In the genomic region with DNA sequence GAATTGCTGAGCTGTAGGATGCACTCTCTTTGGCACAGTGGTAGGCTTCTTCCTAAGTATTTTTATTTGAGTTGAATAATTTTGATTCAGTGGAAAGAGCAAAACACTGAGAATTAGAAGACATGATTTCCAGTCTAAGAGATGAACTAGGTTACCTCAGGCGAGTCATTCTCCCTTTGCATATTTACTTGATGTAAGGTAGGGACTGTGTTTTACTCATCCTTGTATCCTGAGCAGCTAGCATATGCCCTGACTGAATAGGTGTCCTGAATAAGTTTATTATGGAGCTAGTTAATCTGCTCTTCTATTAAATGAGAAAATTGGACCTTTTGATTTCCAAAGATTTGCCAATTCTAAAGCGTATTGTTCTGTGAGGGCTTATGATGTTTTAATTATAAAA, we compare ENCODE assay signal across 15 cellular contexts. TPM values are rescaled to one million over a fixed set of nuclear protein-coding genes. Genes with fewer than 3 reads are reported as not detected.
DNase-seq lines count a peak whose midpoint lies in the region; ATAC-seq, FAIRE-seq and TF ChIP-seq lines count a peak whose summit lies in the region.
"Had no signal": no experiment of that assay in that cellular context is flagged by ENCODE, and none has a peak within 500 bp of the region (broad histone marks: within the 10 kb centered on the region; RNA-seq: fewer than 3 reads in every experiment).

No MANE protein-coding gene starts in this region.

- no peak overlapping the region for H2AK5ac ChIP-seq in trophoblast cell (ENCODE audit: low read length)

- WGBS in trophoblast cell (ENCODE audit: extremely low coverage, insufficient coverage, insufficient read length): no CpG with 5 or more reads among the region's 2 CpGs

- H3K27me3 Mint-ChIP-seq in CD4-positive, alpha-beta memory T cell: no peaks in the 10 kb centered on the region
- H3K27me3 Mint-ChIP-seq in IgD-negative memory B cell: no peaks in the 10 kb centered on the region

- no peak overlapping the region for H3K9ac ChIP-seq in trophoblast cell (ENCODE audit: low read length)

- no peaks in the 10 kb centered on the region for H3K79me2 ChIP-seq in trophoblast cell (ENCODE audit: control insufficient read depth, insufficient read depth, low read length, poor library complexity)

- H2BK12ac ChIP-seq in trophoblast cell (ENCODE audit: low read length): no peak overlapping the region

- no peaks in the 10 kb centered on the region for H3K36me3 ChIP-seq in CD4-positive, alpha-beta memory T cell (ENCODE audit: insufficient read depth, low read length)
- H3K36me3 ChIP-seq in bronchial epithelial cell (ENCODE audit: control insufficient read depth, insufficient read depth, low read length) (no peaks in the 10 kb centered on the region), trophoblast cell (ENCODE audit: control insufficient read depth in 1 of 2, insufficient read depth in 2 of 2, low read length in 2 of 2) (no peaks in the 10 kb centered on the region)

- no peak overlapping the region for H3K4me2 ChIP-seq in trophoblast cell (ENCODE audit: low read length)

- POLR2A ChIA-PET in CD4-positive, alpha-beta memory T cell (lab: Charles Lee; ENCODE audit: partially characterized antibody): interaction anchor here (0.5 to 2.7 kb wide), 5 partner anchors 10 to 66 kb away, joined by 3 to 24 read pairs (median 3); a partner anchor contains a TSS

- no peaks in the 10 kb centered on the region for H3K27me3 ChIP-seq in CD4-positive, alpha-beta memory T cell (ENCODE audit: insufficient read depth, low read length)
- H3K27me3 ChIP-seq in bronchial epithelial cell (ENCODE audit: control insufficient read depth, insufficient read depth, low read length) (no peaks in the 10 kb centered on the region), trophoblast cell (ENCODE audit: insufficient read depth, low read length) (no peaks in the 10 kb centered on the region)

- no peak for FAIRE-seq in bronchial epithelial cell (lab: Jason Lieb, UNC)

- peaks cover 81% of the 10 kb centered on the region for H3K4me1 ChIP-seq in CD4-positive, alpha-beta memory T cell (ENCODE audit: insufficient read depth, low read length)
- H3K4me1 ChIP-seq in trophoblast cell (ENCODE audit: control insufficient read depth in 1 of 2, insufficient read depth in 2 of 2, low read length in 2 of 2): peaks cover 6 to 18% of the 10 kb centered on the region in 2 experiments

- peak overlapping the region; percentile 45 for H3K27ac ChIP-seq in CD4-positive, alpha-beta memory T cell (ENCODE audit: low read depth, low read length)
- peak overlapping the region; percentile 40 for H3K27ac ChIP-seq in trophoblast cell (ENCODE audit: low read depth, low read length)

- H3K23ac ChIP-seq in trophoblast cell (ENCODE audit: low read length): no peak overlapping the region

- no peak overlapping the region for H4K12ac ChIP-seq in trophoblast cell (ENCODE audit: low read depth, low read length)

- H3K4me3 Mint-ChIP-seq in CD4-positive, alpha-beta memory T cell: peak overlapping the region in 1 of 8 donors; percentile 13
- H3K4me3 Mint-ChIP-seq in IgD-negative memory B cell: no peak overlapping the region
- H3K4me3 Mint-ChIP-seq: WTC11 had no signal

- TF ChIP-seq CTCF in bronchial epithelial cell (IDR thresholded peaks at IDR 0.05; ENCODE audit: insufficient read depth, low read length, severe bottlenecking): no peak

- intact Hi-C loops in CD4-positive, alpha-beta memory T cell (cut with micrococcal nuclease): loop anchor here (5.0 kb wide), 2 partner anchors 39 to 41 kb away; no protein-coding TSS in a partner anchor

- no peak overlapping the region for H2AFZ ChIP-seq in trophoblast cell (ENCODE audit: insufficient read depth, low read length, poor library complexity)

- H3K27ac Mint-ChIP-seq in CD4-positive, alpha-beta memory T cell: peak overlapping the region in 3 of 7 donors; percentile 75 to 94 (median 93)
- peak overlapping the region in 2 of 3 donors; percentile 23 to 80 for H3K27ac Mint-ChIP-seq in IgD-negative memory B cell
- H3K27ac Mint-ChIP-seq: WTC11 had no signal

- no peak overlapping the region for H4K91ac ChIP-seq in trophoblast cell (ENCODE audit: low read depth, low read length)

- H3K4me3 ChIP-seq in CD4-positive, alpha-beta memory T cell (ENCODE audit: low read length in 2 of 2): no peak overlapping the region
- H3K4me3 ChIP-seq in bronchial epithelial cell (ENCODE audit: low read depth, low read length): no peak overlapping the region
- H3K4me3 ChIP-seq in trophoblast cell (ENCODE audit: low read depth, low read length): no peak overlapping the region

- no peak overlapping the region for H3K4ac ChIP-seq in trophoblast cell (ENCODE audit: low read depth, low read length)

- no peak overlapping the region for H3K18ac ChIP-seq in trophoblast cell (ENCODE audit: low read length)

- no peak overlapping the region for H2BK120ac ChIP-seq in trophoblast cell (ENCODE audit: insufficient read depth, low read length, poor library complexity)

- H3K4me1 Mint-ChIP-seq in CD4-positive, alpha-beta memory T cell: peaks cover 67 to 86% (median 79%) of the 10 kb centered on the region in 4 donors
- peaks cover 52 to 68% (median 55%) of the 10 kb centered on the region in 3 donors for H3K4me1 Mint-ChIP-seq in IgD-negative memory B cell

- no peak overlapping the region for H3K14ac ChIP-seq in trophoblast cell (ENCODE audit: low read length)

- H3K9me3 Mint-ChIP-seq in CD4-positive, alpha-beta memory T cell: no peaks in the 10 kb centered on the region
- H3K9me3 Mint-ChIP-seq in IgD-negative memory B cell: no peaks in the 10 kb centered on the region

- H3K36me3 Mint-ChIP-seq in CD4-positive, alpha-beta memory T cell: no peaks in the 10 kb centered on the region
- peaks cover 4% of the 10 kb centered on the region for H3K36me3 Mint-ChIP-seq in IgD-negative memory B cell
- H3K36me3 Mint-ChIP-seq: WTC11 had no signal

- DNase-seq in CD4-positive, alpha-beta memory T cell: no peak
- peak; percentile 72 for DNase-seq in bronchial epithelial cell (ENCODE audit: low read depth)
- DNase-seq in trophoblast cell: no peak
- DNase-seq in AG20443 (ENCODE audit: low spot score): no peak
- DNase-seq in activated CD8-positive, alpha-beta memory T cell treated with anti-CD3 and anti-CD28 coated beads for 24 hours: no peak
- DNase-seq: COR-L47, NCI-H1930, NCI-H748 treated with DMSO at 0.1 percent for 48 hours, retina, SHP77 treated with DMSO at 0.1 percent for 48 hours, substantia nigra had no signal

- H3K79me1 ChIP-seq in trophoblast cell (ENCODE audit: low read length): peaks cover 2% of the 10 kb centered on the region

- H2BK5ac ChIP-seq in trophoblast cell (ENCODE audit: low read depth, low read length, poor library complexity): no peak overlapping the region

- CTCF ChIA-PET in CD4-positive, alpha-beta memory T cell (lab: Charles Lee; ENCODE audit: partially characterized antibody): interaction anchor here (0.7 to 3.9 kb wide), 10 partner anchors 9 to 166 kb away, joined by 3 to 16 read pairs (median 3); a partner anchor contains a TSS

- H4K8ac ChIP-seq in trophoblast cell (ENCODE audit: low read depth, low read length): no peak overlapping the region

- H3K9me3 ChIP-seq in CD4-positive, alpha-beta memory T cell (ENCODE audit: control insufficient read depth in 1 of 2, low read length in 2 of 2): no peaks in the 10 kb centered on the region
- H3K9me3 ChIP-seq in trophoblast cell (ENCODE audit: insufficient read depth, low read depth, low read length): no peaks in the 10 kb centered on the region

- ATAC-seq in HG02885 (IDR thresholded peaks at IDR 0.05; ENCODE audit: poor library complexity, unreplicated experiment) (no peak), HG03342 (IDR thresholded peaks at IDR 0.05; ENCODE audit: unreplicated experiment) (no peak)

RNA-seq across cellular contexts. Expression of a gene that starts 50.7 kb away (rescaled TPM):
- total RNA-seq in CD4-positive, alpha-beta memory T cell: 10 to 100 TPM; 87.1 to 87.4 TPM
- polyA plus RNA-seq in CD4-positive, alpha-beta memory T cell: 10 to 100 TPM; 27.7 to 43.8 TPM
- polyA plus RNA-seq in IgD-negative memory B cell: 22.1 TPM
- total RNA-seq in bronchial epithelial cell: 60.8 and 86.9 TPM in 2 replicates
- 17.6 and 18.0 TPM in 2 replicates for polyA plus RNA-seq in trophoblast cell (2013)
